21 cellular contexts compared by ENCODE assay signal in the genomic region with DNA sequence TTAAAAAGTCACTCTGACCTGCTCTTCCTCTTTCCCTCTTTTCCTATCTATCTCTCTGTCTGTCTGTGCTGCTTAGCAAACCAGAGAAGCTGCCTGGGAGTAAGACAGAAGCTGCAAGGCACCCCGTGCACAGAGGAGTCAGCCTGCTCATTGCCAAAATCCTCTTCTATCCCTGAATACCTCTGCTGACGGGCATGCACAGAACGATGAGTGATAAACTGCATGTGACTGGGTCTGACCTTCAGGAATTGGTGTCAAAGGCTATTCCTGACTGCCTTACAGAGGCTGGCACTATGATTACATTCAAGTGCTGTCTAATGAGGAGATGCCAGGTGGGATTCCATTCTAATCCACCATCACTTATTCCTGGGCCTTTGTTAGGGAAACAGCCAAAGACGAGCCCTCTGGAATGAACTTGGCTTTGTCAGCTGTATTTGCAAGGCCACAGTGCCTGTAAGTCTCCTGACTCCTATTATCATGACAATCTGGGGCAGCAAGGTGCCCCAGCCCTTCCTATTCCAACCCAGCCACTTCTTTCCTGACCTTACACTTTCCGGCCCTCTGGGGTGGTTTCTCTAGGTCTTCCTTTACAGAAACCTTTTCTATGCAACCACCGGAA. TPM values are rescaled to one million over a fixed set of nuclear protein-coding genes. Genes with fewer than 3 reads are reported as not detected.
A peak's percentile ranks its signal among the peaks of the same experiment; 100 is the strongest.
DNase-seq lines count a peak whose midpoint lies in the region; ATAC-seq and TF ChIP-seq lines count a peak whose summit lies in the region.
"Had no signal": no experiment of that assay in that cellular context is flagged by ENCODE, and none has a peak within 500 bp of the region (broad histone marks: within the 10 kb centered on the region; RNA-seq: fewer than 3 reads in every experiment).

No MANE protein-coding gene starts in this region.

- peak in 7 of 8 donors; percentile 73 to 84 (median 75) for ATAC-seq in heart right ventricle
- ATAC-seq: SK-N-SH treated with all-trans-retinoic acid at 6 μM for 48 hours had no signal

- H3K27me3 ChIP-seq in HUES64 (ENCODE audit: insufficient read depth, low read length) (no peaks in the 10 kb centered on the region), heart right ventricle (no peaks in the 10 kb centered on the region)

- DNase-seq in ELF-1 (ENCODE audit: low read depth, low spot score) = peak; percentile 19
- DNase-seq in heart right ventricle = peak in 1 of 2 donors; percentile 13
- DNase-seq in iPS-NIHi7 (ENCODE audit: extremely low spot score) = peak; percentile 22
- DNase-seq in dedifferentiated amniotic fluid mesenchymal stem cell (ENCODE audit: extremely low spot score) = no peak
- DNase-seq in LoVo (ENCODE audit: low spot score) = no peak
- DNase-seq in NCI-H226 = no peak
- DNase-seq: C1 segment of cervical spinal cord; CD8-positive, alpha-beta memory T cell; DMS53; EL; NCI-H1105; NCI-H2081 treated with DMSO at 0.1 percent for 48 hours; NCI-H748 treated with DMSO at 0.1 percent for 48 hours; OCI-M1; SHP77 treated with DMSO at 0.1 percent for 48 hours had no signal

- H3K4me1 ChIP-seq in HUES64 (ENCODE audit: insufficient read depth, low read length) (no peaks in the 10 kb centered on the region), heart right ventricle (peaks cover 0 to 39% (median 19%) of the 10 kb centered on the region in 9 donors)

- no peaks in the 10 kb centered on the region for H3K9me3 ChIP-seq in HUES64 (ENCODE audit: insufficient read depth, low read depth, low read length)
- H3K9me3 ChIP-seq in heart right ventricle = no peaks in the 10 kb centered on the region

- H3K27ac ChIP-seq in HUES64 (ENCODE audit: low read depth, low read length) = peak overlapping the region; percentile 65; the same call in 1 of the 2 replicates
- H3K27ac ChIP-seq in heart right ventricle = peak overlapping the region in 7 of 10 donors; percentile 22 to 62 (median 55)

- no peak for TF ChIP-seq CTCF in heart right ventricle (IDR thresholded peaks at IDR 0.05)

- H3K36me3 ChIP-seq in HUES64 (ENCODE audit: insufficient read depth, low read length) (no peaks in the 10 kb centered on the region), heart right ventricle (peaks cover 0 to 53% (median 0%) of the 10 kb centered on the region in 9 donors)

- no peak overlapping the region for H3K4me3 ChIP-seq in HUES64 (ENCODE audit: low read length)
- no peak overlapping the region for H3K4me3 ChIP-seq in heart right ventricle

- 51% methylated on average over 6 of the region's 6 CpGs for WGBS in HUES64
- 37 to 64% methylated on average over 6 of the region's 6 CpGs for WGBS in heart right ventricle, 2 donors

- intact Hi-C loops in heart right ventricle (cut with DNase I) = loop anchor here in 2 of 10 donors (10.0 kb wide), 1 partner anchor 46 kb away; no protein-coding TSS in a partner anchor

- H3K9ac ChIP-seq in HUES64 (ENCODE audit: low read depth, low read length) = no peak overlapping the region

RNA-seq across cellular contexts. Expression of a gene that starts 45.4 kb away (rescaled TPM):
- not detected for polyA plus RNA-seq in HUES64 (2013, experiment 1 of 2)
- polyA plus RNA-seq in HUES64 (2013, experiment 2 of 2) = not detected
- total RNA-seq in heart right ventricle = not detected
- polyA plus RNA-seq in heart right ventricle = not detected
- total RNA-seq: A673, H4, LHCN-M2, NCI-H460 had no signal
- polyA plus RNA-seq: CD8-positive, alpha-beta memory T cell had no signal

RNA-seq across cellular contexts. Expression of a gene that starts 52.1 kb away (rescaled TPM):
- polyA plus RNA-seq in HUES64 (2013, experiment 1 of 2) = 0.20 TPM
- polyA plus RNA-seq in HUES64 (2013, experiment 2 of 2) = 0.19 TPM
- total RNA-seq in heart right ventricle = 10 to 100 TPM; 13.6 to 32.1 (median 22.0) TPM
- 10 to 100 TPM in 1 of 2 donors, 1 to 10 TPM in 1; 5.9 to 25.2 TPM for polyA plus RNA-seq in heart right ventricle

Comparison
In these comparisons a context has a peak if more than half of its experiments do, and no peak if none do; other contexts are left out.
1. DNase-seq: peak in ELF-1 (single experiment) and iPS-NIHi7 (single experiment); none in dedifferentiated amniotic fluid mesenchymal stem cell (single experiment), LoVo (single experiment) and NCI-H226 (single experiment).